ENCODE assay signal across 17 cellular contexts in genomic region chr13:45928843-45929242, GRCh38.
A peak's percentile ranks its signal among the peaks of the same experiment; 100 is the strongest.
DNase-seq lines count a peak whose midpoint lies in the region; ATAC-seq, FAIRE-seq and TF ChIP-seq lines count a peak whose summit lies in the region.
"Had no signal": no experiment of that assay in that cellular context is flagged by ENCODE, and none has a peak within 500 bp of the region (broad histone marks: within the 10 kb centered on the region; RNA-seq: fewer than 3 reads in every experiment).

No MANE protein-coding gene starts in this region.

- H3K9ac ChIP-seq in GM12878 (ENCODE audit: control insufficient read depth, insufficient read depth, low read length) = no peak overlapping the region

- TF ChIP-seq RAD21 in GM12878 (IDR thresholded peaks at IDR 0.05; ENCODE audit: insufficient read depth, low read depth, low read length) = no peak

- WGBS in GM12878 (ENCODE audit: insufficient coverage, insufficient replicate concordance, low lambda C conversion rate, missing lambda C conversion rate) = 8% methylated on average over 2 of the region's 2 CpGs
- WGBS in heart left ventricle, 4 donors = 65 to 77% (median 72%) methylated on average over 2 of the region's 2 CpGs

- H3K4me3 ChIP-seq in GM12878 (no peak overlapping the region), heart left ventricle (no peak overlapping the region)
- H3K4me3 ChIP-seq: left ventricle myocardium inferior, MG63, tibial artery had no signal

- RAD21 ChIA-PET in GM12878 (lab: Charles Lee; ENCODE audit: unreplicated experiment) = no interaction called here

- H3K4me1 ChIP-seq in GM12878 (ENCODE audit: control insufficient read depth, insufficient read depth, low read length) (no peaks in the 10 kb centered on the region), heart left ventricle (peaks cover 0 to 18% (median 0%) of the 10 kb centered on the region in 12 donors)
- H3K4me1 ChIP-seq: left ventricle myocardium inferior, tibial artery had no signal

- POLR2A ChIA-PET in GM12878 (lab: Charles Lee) = no interaction called here

- H3K27me3 ChIP-seq in GM12878 (replicated peaks in 1 of 2; ENCODE audit: control insufficient read depth in 2 of 2, insufficient read depth in 2 of 2, low read length in 1 of 2) (peaks cover 0 to 3% of the 10 kb centered on the region in 2 experiments; a peak in 2 of 4 replicates), heart left ventricle (peaks cover 0 to 17% (median 0%) of the 10 kb centered on the region in 9 donors)
- H3K27me3 ChIP-seq: MG63 had no signal

- CTCF ChIA-PET in GM12878 (lab: Yijun Ruan, JAX) = no interaction called here

- TF ChIP-seq POLR2A in GM12878 (IDR thresholded peaks at IDR 0.05; ENCODE audit: low read depth, low read length) = no peak
- no peak for TF ChIP-seq POLR2A in heart left ventricle (IDR thresholded peaks at IDR 0.05)

- DNase-seq in Caki2 (ENCODE audit: low read depth) (peak; percentile 52), NCI-H1105 treated with DMSO at 0.1 percent for 48 hours (lab: John Stamatoyannopoulos, UW) (peak; percentile 75), GM12878 (ENCODE audit: low read depth, low spot score) (no peak), glomerular visceral epithelial cell (ENCODE audit: extremely low spot score) (peak; percentile 74), heart left ventricle (no peak), cerebellum (ENCODE audit: low spot score) (no peak), NCI-H526 treated with DMSO at 0.1 percent for 48 hours (lab: John Stamatoyannopoulos, UW) (no peak)
- no peak for DNase-seq in activated CD4-positive, alpha-beta T cell treated with anti-CD3 and anti-CD28 coated beads for 4 hours
- DNase-seq: activated CD4-positive, CD25-positive, alpha-beta regulatory T cell treated with anti-CD3 and anti-CD28 coated beads, Interleukin-2, amount 50 U/mL, for 72 hours; activated CD8-positive, alpha-beta memory T cell treated with anti-CD3 and anti-CD28 coated beads, Interleukin-2, amount 50 U/mL, for 4 hours; activated naive CD4-positive, alpha-beta T cell treated with Interleukin-2 at 50 U/mL for 16 hours; HFFc6; left ventricle myocardium inferior; MG63; NCI-H2171; tibial artery had no signal

- ATAC-seq in GM12878 (no peak), heart left ventricle (no peak)

- TF ChIP-seq EP300 in GM12878 (IDR thresholded peaks at IDR 0.05; ENCODE audit: borderline replicate concordance in 1 of 2, control insufficient read depth in 1 of 2, low read depth in 2 of 2, low read length in 2 of 2) = no peak

- SMC1A ChIA-PET in GM12878 (lab: Charles Lee; ENCODE audit: uncharacterized antibody, unreplicated experiment) = no interaction called here

- no peaks in the 10 kb centered on the region for H3K9me3 ChIP-seq in GM12878 (replicated peaks; ENCODE audit: control insufficient read depth, insufficient read depth, low read length)
- H3K9me3 ChIP-seq in heart left ventricle = no peaks in the 10 kb centered on the region
- H3K9me3 ChIP-seq: left ventricle myocardium inferior, MG63, tibial artery had no signal

- in situ Hi-C loops in Caki2 (cut with HindIII; ENCODE audit: low pct_unique_long_range_greater_than_20kb, low sequenced_read_pairs) (no loop called here), GM12878 (cut with MboI) (no loop called here)

- H4K20me1 ChIP-seq in GM12878 (ENCODE audit: control insufficient read depth, insufficient read depth) = no peaks in the 10 kb centered on the region

- no peak overlapping the region for H2AFZ ChIP-seq in GM12878 (ENCODE audit: control insufficient read depth, low read depth, low read length)

- no peaks in the 10 kb centered on the region for H3K79me2 ChIP-seq in GM12878 (ENCODE audit: control insufficient read depth, insufficient read depth, low read length)

- no peak for FAIRE-seq in GM12878 (lab: Jason Lieb, UNC)
- FAIRE-seq: GM18507 had no signal

- BruUV-seq in GM12878 (replicated peaks; lab: Mats Ljungman, UMichigan) = no TSS peak

- TF ChIP-seq CTCF in GM12878 (IDR thresholded peaks at IDR 0.05 in 2 of 3, conservative IDR thresholded peaks at IDR 0.05 in 1 of 3; ENCODE audit: control insufficient read depth in 2 of 3, extremely low read depth in 1 of 3, insufficient read depth in 1 of 3, low read depth in 3 of 3, low read length in 3 of 3) (no peak), heart left ventricle (IDR thresholded peaks at IDR 0.05) (no peak)

- no peak overlapping the region for H3K27ac ChIP-seq in GM12878 (ENCODE audit: control insufficient read depth, insufficient read depth)
- no peak overlapping the region for H3K27ac ChIP-seq in heart left ventricle
- H3K27ac ChIP-seq: left ventricle myocardium inferior, tibial artery had no signal

- intact Hi-C loops in GM12878 (cut with micrococcal nuclease; ENCODE audit: unreplicated experiment) (no loop called here), heart left ventricle (cut with DNase I) (no loop called here)

- H3K36me3 ChIP-seq in GM12878 (ENCODE audit: control insufficient read depth in 2 of 2, insufficient read depth in 2 of 2, low read length in 1 of 2) (no peaks in the 10 kb centered on the region), heart left ventricle (no peaks in the 10 kb centered on the region)
- H3K36me3 ChIP-seq: left ventricle myocardium inferior, MG63, tibial artery had no signal

- H3K4me2 ChIP-seq in GM12878 (ENCODE audit: control insufficient read depth, insufficient read depth) = no peak overlapping the region

TF ChIP-seq in GM12878, 131 proteins besides CTCF, POLR2A, EP300 and RAD21:
- peak; percentile 45; the same call in 1 of the 2 replicates for TF ChIP-seq RAD51 (IDR thresholded peaks at IDR 0.05)
- TF ChIP-seq, protein P1, sequence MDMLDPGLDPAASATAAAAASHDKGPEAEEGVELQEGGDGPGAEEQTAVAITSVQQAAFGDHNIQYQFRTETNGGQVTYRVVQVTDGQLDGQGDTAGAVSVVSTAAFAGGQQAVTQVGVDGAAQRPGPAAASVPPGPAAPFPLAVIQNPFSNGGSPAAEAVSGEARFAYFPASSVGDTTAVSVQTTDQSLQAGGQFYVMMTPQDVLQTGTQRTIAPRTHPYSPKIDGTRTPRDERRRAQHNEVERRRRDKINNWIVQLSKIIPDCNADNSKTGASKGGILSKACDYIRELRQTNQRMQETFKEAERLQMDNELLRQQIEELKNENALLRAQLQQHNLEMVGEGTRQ (IDR thresholded peaks at IDR 0.05; ENCODE audit: borderline replicate concordance, low read depth, low read length) = no peak

Comparison
In these comparisons a context has a peak if more than half of its experiments do, and no peak if none do; other contexts are left out.
1. DNase-seq: peak in Caki2 (single experiment), NCI-H1105 treated with DMSO at 0.1 percent for 48 hours (single experiment) and glomerular visceral epithelial cell (single experiment); none in GM12878 (single experiment), activated CD4-positive, alpha-beta T cell treated with anti-CD3 and anti-CD28 coated beads for 4 hours (0 of 2), heart left ventricle (0 of 5), cerebellum (single experiment) and NCI-H526 treated with DMSO at 0.1 percent for 48 hours (single experiment).